ENCODE assay signal across 2 cellular contexts in the genomic region with DNA sequence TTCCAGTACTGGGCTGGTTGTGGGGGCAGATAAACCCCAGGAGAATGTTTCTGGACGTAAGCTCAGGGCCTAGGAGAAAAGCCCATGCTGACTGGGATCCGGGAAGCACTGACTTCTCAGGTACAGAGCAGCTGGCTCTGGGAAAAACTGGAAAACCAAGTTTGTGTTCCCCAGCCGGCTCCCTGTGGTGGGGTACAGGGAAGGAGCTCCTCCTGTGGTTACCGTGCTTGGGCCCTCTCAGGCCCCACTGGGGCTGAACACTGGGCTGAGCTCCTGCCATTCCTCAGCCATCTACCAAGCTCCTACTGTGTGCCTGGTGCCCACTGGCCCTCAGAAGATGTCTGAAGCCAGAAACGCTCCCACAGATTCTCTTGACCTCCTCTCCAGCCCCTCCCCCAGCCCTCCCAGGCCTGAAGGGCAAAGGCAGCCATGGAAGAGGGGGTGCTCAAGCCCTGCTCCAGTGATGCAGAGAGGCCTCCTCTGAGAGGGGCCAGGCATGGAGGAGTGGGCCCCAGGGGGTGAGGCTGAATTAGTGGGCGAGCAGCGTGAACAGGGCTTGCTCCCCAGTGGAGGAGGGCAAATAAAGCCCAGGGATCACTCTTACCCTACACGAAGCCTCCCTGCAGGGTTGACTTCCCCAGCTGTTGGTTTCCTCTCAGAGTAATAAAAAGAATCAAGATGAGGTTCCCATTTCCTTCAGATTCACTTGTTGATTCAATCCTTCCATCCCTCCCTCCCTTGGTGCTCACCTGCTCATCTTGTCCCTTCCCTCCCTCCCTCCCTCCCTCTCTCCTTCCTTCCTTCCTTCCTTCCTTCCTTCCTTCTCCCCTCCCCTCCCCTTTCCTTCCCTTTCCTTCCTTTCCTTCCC.
A peak's percentile ranks its signal among the peaks of the same experiment; 100 is the strongest.
TF ChIP-seq lines count a peak whose summit lies in the region.

No MANE protein-coding gene starts in this region.

TF ChIP-seq in HEK293, 187 proteins besides CTCF, POLR2A, EP300 and RAD21:
- TF ChIP-seq HOXA7 (CRISPR knock-in tag; IDR thresholded peaks at IDR 0.05; ENCODE audit: borderline replicate concordance) (no peak), KLF8 (tag by site-specific recombination; IDR thresholded peaks at IDR 0.05) (no peak), KLF10 (tag by site-specific recombination; IDR thresholded peaks at IDR 0.05) (no peak), OSR2 (tag by site-specific recombination; IDR thresholded peaks at IDR 0.05) (no peak), GLIS1 (tag by site-specific recombination; IDR thresholded peaks at IDR 0.05) (peak; percentile 93), ZBTB8A (tag by site-specific recombination; IDR thresholded peaks at IDR 0.05) (peak; percentile 23; the same call in 1 of the 2 replicates), ZSCAN16 (tag by site-specific recombination; IDR thresholded peaks at IDR 0.05) (no peak), ZNF302 (tag by site-specific recombination; IDR thresholded peaks at IDR 0.05; ENCODE audit: low read depth) (no peak), MEIS1 (CRISPR knock-in tag; IDR thresholded peaks at IDR 0.05; ENCODE audit: borderline replicate concordance) (no peak), SCRT2 (tag by site-specific recombination; IDR thresholded peaks at IDR 0.05) (peak; percentile 68), ZIC2 (tag by site-specific recombination; IDR thresholded peaks at IDR 0.05) (peak; percentile 71), GFI1B (tag by site-specific recombination; IDR thresholded peaks at IDR 0.05) (no peak)

TF ChIP-seq in H1, 55 proteins besides CTCF, POLR2A, EP300 and RAD21:
- TF ChIP-seq KDM5A (IDR thresholded peaks at IDR 0.05; ENCODE audit: low read length) (no peak), CBX8 (IDR thresholded peaks at IDR 0.05; ENCODE audit: borderline replicate concordance, low read depth, low read length) (no peak), SP2 (IDR thresholded peaks at IDR 0.05; ENCODE audit: low read length) (no peak), EZH2 (IDR thresholded peaks at IDR 0.05; ENCODE audit: low read depth, low read length, severe bottlenecking) (no peak), TEAD4 (IDR thresholded peaks at IDR 0.05; ENCODE audit: low read depth, low read length) (no peak), SP4 (IDR thresholded peaks at IDR 0.05; ENCODE audit: low read length) (no peak), HDAC2 (IDR thresholded peaks at IDR 0.05; ENCODE audit: borderline replicate concordance in 1 of 2, low read depth in 2 of 2, low read length in 2 of 2) (no peak)
